8 cellular contexts compared by ENCODE assay signal in the genomic region with DNA sequence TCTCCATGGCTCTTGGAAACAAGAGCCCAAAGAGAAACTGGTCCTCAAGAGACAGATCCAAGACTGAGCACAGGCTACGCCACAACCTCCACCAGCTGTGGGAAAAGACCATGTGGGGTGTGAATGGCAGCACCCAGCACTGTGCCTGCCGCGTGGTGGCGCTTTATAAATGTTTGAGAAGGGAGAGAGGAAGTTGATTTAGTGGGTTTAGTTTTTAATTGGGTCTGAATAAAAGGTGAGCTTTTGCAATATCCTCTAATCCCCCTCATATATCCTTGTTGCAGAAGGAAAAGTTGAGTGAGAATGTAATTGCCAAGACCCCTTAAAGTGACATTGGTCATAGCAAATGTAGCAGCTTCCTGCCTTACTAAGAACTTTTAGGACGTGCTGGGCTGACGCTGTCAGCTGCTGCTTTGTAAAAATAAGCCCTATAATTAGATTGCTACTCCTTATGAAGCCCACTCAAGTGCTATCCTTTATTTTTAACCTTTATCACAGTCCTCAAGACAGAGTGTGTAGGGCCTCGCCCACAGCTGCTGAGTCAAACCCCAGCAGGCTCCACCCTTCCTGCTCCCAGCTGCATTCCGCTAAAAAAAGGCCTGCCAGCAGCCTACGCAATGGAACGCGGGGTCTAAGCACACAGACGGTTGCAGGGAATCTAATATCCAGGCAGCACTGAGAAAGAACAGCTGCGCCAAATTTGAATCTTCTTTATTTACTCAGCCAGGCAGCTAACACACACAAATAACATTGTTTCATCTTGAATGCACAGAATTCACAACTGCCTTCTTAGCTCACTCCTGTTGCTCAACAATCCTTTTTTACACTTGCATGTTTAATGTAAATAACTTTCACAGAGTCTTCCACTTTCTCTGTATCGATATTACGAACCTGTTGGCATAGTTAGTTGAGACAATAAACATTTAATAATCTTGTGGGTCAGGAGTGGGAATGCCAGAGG. TPM values are rescaled to one million over a fixed set of nuclear protein-coding genes. Genes with fewer than 3 reads are reported as not detected.
DNase-seq lines count a peak whose midpoint lies in the region; ATAC-seq and TF ChIP-seq lines count a peak whose summit lies in the region.

No MANE protein-coding gene starts in this region.

- 9% methylated on average over 15 of the region's 15 CpGs for WGBS in upper lobe of left lung, 2 donors

- intact Hi-C loops in CD4-positive, alpha-beta memory T cell (cut with micrococcal nuclease): loop anchor here (2.0 to 10.0 kb wide), 4 partner anchors 199 to 505 kb away; a partner anchor contains a TSS
- intact Hi-C loops in Right ventricle myocardium inferior (cut with DNase I): loop anchor here (2.0 to 5.0 kb wide), 4 partner anchors 47 to 348 kb away; a partner anchor contains a TSS

- TF ChIP-seq CTCF in parathyroid adenoma (IDR thresholded peaks at IDR 0.05) (no peak), upper lobe of left lung (IDR thresholded peaks at IDR 0.05) (peak; percentile 30 to 70 (median 41))

- ATAC-seq in GM19467 (IDR thresholded peaks at IDR 0.05; ENCODE audit: unreplicated experiment): peak; percentile 55
- peak; percentile 98 for ATAC-seq in Right ventricle myocardium inferior
- ATAC-seq in upper lobe of left lung (ENCODE audit: low FRiP score in 2 of 2): peak; percentile 93 to 99

- peaks cover 16 to 26% (median 16%) of the 10 kb centered on the region in 4 donors for H3K4me1 Mint-ChIP-seq in CD4-positive, alpha-beta memory T cell
- peaks cover 22% of the 10 kb centered on the region for H3K4me1 Mint-ChIP-seq in activated naive CD4-positive, alpha-beta T cell treated with anti-CD3 and anti-CD28 coated beads, Interleukin-2, amount 50 U/mL, for 24 hours

- H3K9me3 Mint-ChIP-seq in CD4-positive, alpha-beta memory T cell: no peaks in the 10 kb centered on the region
- no peaks in the 10 kb centered on the region for H3K9me3 Mint-ChIP-seq in activated naive CD4-positive, alpha-beta T cell treated with anti-CD3 and anti-CD28 coated beads, Interleukin-2, amount 50 U/mL, for 24 hours

- H3K36me3 ChIP-seq in CD4-positive, alpha-beta memory T cell (ENCODE audit: insufficient read depth, low read length): no peaks in the 10 kb centered on the region
- H3K36me3 ChIP-seq in SJSA1: no peaks in the 10 kb centered on the region
- H3K36me3 ChIP-seq in parathyroid adenoma (ENCODE audit: control insufficient read depth, insufficient read depth, low read length): no peaks in the 10 kb centered on the region
- no peaks in the 10 kb centered on the region for H3K36me3 ChIP-seq in upper lobe of left lung

- peak overlapping the region; percentile 14 for H3K4me2 ChIP-seq in parathyroid adenoma (ENCODE audit: low read length)

- TF ChIP-seq POLR2A in upper lobe of left lung (IDR thresholded peaks at IDR 0.05): peak in 1 of 4 donors; percentile 41

- H3K4me3 ChIP-seq in CD4-positive, alpha-beta memory T cell (ENCODE audit: low read length in 2 of 2): peak overlapping the region in 1 of 2 donors; percentile 26
- H3K4me3 ChIP-seq in SJSA1 (peak overlapping the region; percentile 5; the same call in 1 of the 2 replicates), parathyroid adenoma (ENCODE audit: low read depth, low read length) (no peak overlapping the region), upper lobe of left lung (peak overlapping the region in 2 of 4 donors; percentile 16 to 32)

- peaks cover 17% of the 10 kb centered on the region for H3K4me1 ChIP-seq in CD4-positive, alpha-beta memory T cell (ENCODE audit: insufficient read depth, low read length)
- peaks cover 19% of the 10 kb centered on the region for H3K4me1 ChIP-seq in SJSA1 (replicated peaks)
- H3K4me1 ChIP-seq in parathyroid adenoma: no peaks in the 10 kb centered on the region
- H3K4me1 ChIP-seq in upper lobe of left lung: peaks cover 21 to 27% (median 23%) of the 10 kb centered on the region in 4 donors

- no peaks in the 10 kb centered on the region for H3K27me3 ChIP-seq in CD4-positive, alpha-beta memory T cell (ENCODE audit: insufficient read depth, low read length)
- H3K27me3 ChIP-seq in SJSA1 (replicated peaks): no peaks in the 10 kb centered on the region
- H3K27me3 ChIP-seq in parathyroid adenoma (ENCODE audit: control insufficient read depth, insufficient read depth, low read length): no peaks in the 10 kb centered on the region
- H3K27me3 ChIP-seq in upper lobe of left lung: no peaks in the 10 kb centered on the region

- peak overlapping the region; percentile 11 for H3K27ac ChIP-seq in CD4-positive, alpha-beta memory T cell (ENCODE audit: low read depth, low read length)
- H3K27ac ChIP-seq in SJSA1: peak overlapping the region; percentile 69
- H3K27ac ChIP-seq in parathyroid adenoma: peak overlapping the region; percentile 54
- peak overlapping the region; percentile 73 to 82 (median 78) for H3K27ac ChIP-seq in upper lobe of left lung

- H3K9me3 ChIP-seq in CD4-positive, alpha-beta memory T cell (ENCODE audit: control insufficient read depth in 1 of 2, low read length in 2 of 2): no peaks in the 10 kb centered on the region
- H3K9me3 ChIP-seq in SJSA1 (replicated peaks) (no peaks in the 10 kb centered on the region), parathyroid adenoma (ENCODE audit: control insufficient read depth, low read length) (no peaks in the 10 kb centered on the region), upper lobe of left lung (no peaks in the 10 kb centered on the region)

- peak overlapping the region; percentile 22 for H2AFZ ChIP-seq in parathyroid adenoma

- no peaks in the 10 kb centered on the region for H3K79me2 ChIP-seq in parathyroid adenoma

- peak; percentile 50 to 62 (median 59) for DNase-seq in CD4-positive, alpha-beta memory T cell
- DNase-seq in HUDEP-2 (lab: John Stamatoyannopoulos, UW; ENCODE audit: unreplicated experiment in 76 of 76): peak in 75 of 76 experiments; percentile 33 to 93 (median 80)
- peak; percentile 74 to 86 for DNase-seq in SJSA1 (ENCODE audit: low read depth in 1 of 2, low spot score in 2 of 2)
- peak; percentile 92 for DNase-seq in Right ventricle myocardium inferior (ENCODE audit: missing footprints)
- peak; percentile 75 to 87 for DNase-seq in upper lobe of left lung

- H3K27ac Mint-ChIP-seq in CD4-positive, alpha-beta memory T cell: peak overlapping the region; percentile 22 to 87 (median 75)
- peak overlapping the region; percentile 48 for H3K27ac Mint-ChIP-seq in activated naive CD4-positive, alpha-beta T cell treated with anti-CD3 and anti-CD28 coated beads, Interleukin-2, amount 50 U/mL, for 24 hours

- H3K27me3 Mint-ChIP-seq in CD4-positive, alpha-beta memory T cell: no peaks in the 10 kb centered on the region
- no peaks in the 10 kb centered on the region for H3K27me3 Mint-ChIP-seq in activated naive CD4-positive, alpha-beta T cell treated with anti-CD3 and anti-CD28 coated beads, Interleukin-2, amount 50 U/mL, for 24 hours

- CTCF ChIA-PET in CD4-positive, alpha-beta memory T cell (lab: Charles Lee; ENCODE audit: partially characterized antibody): interaction anchor here (0.6 to 6.5 kb wide), 50 partner anchors 9 to 793 kb away, joined by 3 to 70 read pairs (median 4); a partner anchor contains a TSS

- TF ChIP-seq EP300 in upper lobe of left lung (IDR thresholded peaks at IDR 0.05): peak in 2 of 4 donors; percentile 13 to 30

- no peaks in the 10 kb centered on the region for H3K36me3 Mint-ChIP-seq in CD4-positive, alpha-beta memory T cell
- no peaks in the 10 kb centered on the region for H3K36me3 Mint-ChIP-seq in activated naive CD4-positive, alpha-beta T cell treated with anti-CD3 and anti-CD28 coated beads, Interleukin-2, amount 50 U/mL, for 24 hours

- H3K4me3 Mint-ChIP-seq in CD4-positive, alpha-beta memory T cell: peak overlapping the region; percentile 14 to 76 (median 60)
- peak overlapping the region; percentile 76 for H3K4me3 Mint-ChIP-seq in activated naive CD4-positive, alpha-beta T cell treated with anti-CD3 and anti-CD28 coated beads, Interleukin-2, amount 50 U/mL, for 24 hours

- H3K9ac ChIP-seq in parathyroid adenoma: no peak overlapping the region

- POLR2A ChIA-PET in CD4-positive, alpha-beta memory T cell (lab: Charles Lee; ENCODE audit: partially characterized antibody): interaction anchor here (0.6 to 3.5 kb wide), 7 partner anchors 9 to 593 kb away, joined by 3 to 28 read pairs (median 4); a partner anchor contains a TSS

RNA-seq across cellular contexts. Expression of a gene that starts 47.3 kb away (rescaled TPM):
- total RNA-seq in CD4-positive, alpha-beta memory T cell: 10 to 100 TPM; 69.9 to 74.8 TPM
- 100 to 1,000 TPM in 1 of 2 donors, 10 to 100 TPM in 1; 88.5 to 112 TPM for polyA plus RNA-seq in CD4-positive, alpha-beta memory T cell
- total RNA-seq in SJSA1 (2014; rRNA removed; shearing (Covaris generic)): 282 and 448 TPM in 2 replicates
- 518 TPM for total RNA-seq in Right ventricle myocardium inferior
- total RNA-seq in upper lobe of left lung: 100 to 1,000 TPM in 5 of 6 donors, 10 to 100 TPM in 1; 94.3 to 330 (median 212) TPM

Comparison
In these comparisons a context has a peak if more than half of its experiments do, and no peak if none do; other contexts are left out.
1. H3K27ac ChIP-seq: peak in every context shown above with its lines; median percentile 78 in upper lobe of left lung; 69 in SJSA1; 54 in parathyroid adenoma; 11 in CD4-positive, alpha-beta memory T cell.